Comparison of ENCODE assay signal across 14 cellular contexts in genomic region chr9:95058121-95058785, GRCh38.
DNase-seq lines count a peak whose midpoint lies in the region; ATAC-seq and TF ChIP-seq lines count a peak whose summit lies in the region.
"Had no signal": no experiment of that assay in that cellular context is flagged by ENCODE, and none has a peak within 500 bp of the region (broad histone marks: within the 10 kb centered on the region; RNA-seq: fewer than 3 reads in every experiment).

No MANE protein-coding gene starts in this region.

- H3K27ac ChIP-seq in osteoblast (ENCODE audit: low read depth, low read length), result peak overlapping the region; percentile 94
- H3K27ac ChIP-seq in tibial artery, result peak overlapping the region; percentile 83 to 93
- H3K27ac ChIP-seq: 22Rv1, HL-60, neutrophil, PC-9 had no signal

- no peak for TF ChIP-seq CTCF in osteoblast (IDR thresholded peaks at IDR 0.05; ENCODE audit: extremely low read depth, low read depth, low read length)
- no peak for TF ChIP-seq CTCF in tibial artery (IDR thresholded peaks at IDR 0.05)

- H4K20me1 ChIP-seq in osteoblast (ENCODE audit: insufficient read depth, low read length), result peaks cover 74% of the 10 kb centered on the region

- no peak overlapping the region for H2AFZ ChIP-seq in osteoblast (ENCODE audit: low read length)
- H2AFZ ChIP-seq: PC-9 had no signal

- ATAC-seq in GM18511 (IDR thresholded peaks at IDR 0.05; ENCODE audit: unreplicated experiment) (no peak), HG02981 (IDR thresholded peaks at IDR 0.05; ENCODE audit: unreplicated experiment) (no peak)
- ATAC-seq: stimulated activated naive CD8-positive, alpha-beta T cell treated with anti-CD3 and anti-CD28 coated beads, Interleukin-15, amount 100 ng/mL, for 72 hours had no signal

- H3K4me2 ChIP-seq in osteoblast (ENCODE audit: insufficient read depth, low read length), result peak overlapping the region; percentile 37
- H3K4me2 ChIP-seq: PC-9 had no signal

- H3K79me2 ChIP-seq in osteoblast (ENCODE audit: insufficient read depth, low read length), result peaks cover 100% of the 10 kb centered on the region

- H3K27me3 ChIP-seq in endocrine pancreas (ENCODE audit: control insufficient read depth, insufficient read depth, low read length) (no peaks in the 10 kb centered on the region), osteoblast (ENCODE audit: insufficient read depth, low read length) (no peaks in the 10 kb centered on the region), tibial artery (no peaks in the 10 kb centered on the region)
- H3K27me3 ChIP-seq: neutrophil had no signal

- H3K4me3 ChIP-seq in endocrine pancreas (ENCODE audit: control insufficient read depth, insufficient read depth, low read length), result no peak overlapping the region
- H3K4me3 ChIP-seq in osteoblast (ENCODE audit: insufficient read depth, low read length), result no peak overlapping the region
- peak overlapping the region; percentile 43 to 44 for H3K4me3 ChIP-seq in tibial artery
- H3K4me3 ChIP-seq: PC-9 had no signal

- peak; percentile 44 for DNase-seq in NCI-H1092 treated with DMSO at 0.1 percent for 48 hours (lab: John Stamatoyannopoulos, UW)
- no peak for DNase-seq in NCI-H1092 (lab: John Stamatoyannopoulos, UW)
- no peak for DNase-seq in osteoblast (ENCODE audit: insufficient read length, low spot score, missing footprints)
- no peak for DNase-seq in tibial artery
- DNase-seq in activated CD4-positive, alpha-beta T cell treated with anti-CD3 and anti-CD28 coated beads, Interleukin-2, amount 50 U/mL, for 1 hour, result no peak
- DNase-seq: foreskin melanocyte; PC-9; stimulated activated naive CD8-positive, alpha-beta T cell treated with anti-CD3 and anti-CD28 coated beads, Interleukin-15, amount 100 ng/mL, for 72 hours had no signal

- intact Hi-C loops in tibial artery (cut with DNase I; ENCODE audit: low total_unique reads), result loop anchor here (5.0 kb wide), 1 partner anchor 51 kb away; no protein-coding TSS in a partner anchor

- H3K4me1 ChIP-seq in endocrine pancreas (ENCODE audit: control insufficient read depth, insufficient read depth, low read length), result peaks cover 21% of the 10 kb centered on the region
- H3K4me1 ChIP-seq in osteoblast (ENCODE audit: insufficient read depth, low read length), result peaks cover 77% of the 10 kb centered on the region
- peaks cover 0 to 100% (median 65%) of the 10 kb centered on the region in 4 donors for H3K4me1 ChIP-seq in tibial artery

- H3K36me3 ChIP-seq in endocrine pancreas (ENCODE audit: control insufficient read depth, insufficient read depth, low read length) (no peaks in the 10 kb centered on the region), osteoblast (ENCODE audit: insufficient read depth, low read length) (peaks cover 53% of the 10 kb centered on the region), tibial artery (peaks cover 7 to 18% (median 8%) of the 10 kb centered on the region in 3 donors)
- H3K36me3 ChIP-seq: neutrophil had no signal

- peak overlapping the region; percentile 35 for H3K9ac ChIP-seq in endocrine pancreas (ENCODE audit: control insufficient read depth, insufficient read depth, low read length)

- H3K9me3 ChIP-seq in endocrine pancreas (ENCODE audit: control insufficient read depth, low read length) (no peaks in the 10 kb centered on the region), osteoblast (ENCODE audit: low read depth, low read length) (no peaks in the 10 kb centered on the region), tibial artery (no peaks in the 10 kb centered on the region)
- H3K9me3 ChIP-seq: neutrophil had no signal

Comparison
In these comparisons a context has a peak if more than half of its experiments do, and no peak if none do; other contexts are left out.
1. H3K4me3 ChIP-seq: peak in tibial artery (2 of 2); none in endocrine pancreas (single experiment) and osteoblast (single experiment).